Comparison of ENCODE assay signal across 20 cellular contexts in the genomic region with DNA sequence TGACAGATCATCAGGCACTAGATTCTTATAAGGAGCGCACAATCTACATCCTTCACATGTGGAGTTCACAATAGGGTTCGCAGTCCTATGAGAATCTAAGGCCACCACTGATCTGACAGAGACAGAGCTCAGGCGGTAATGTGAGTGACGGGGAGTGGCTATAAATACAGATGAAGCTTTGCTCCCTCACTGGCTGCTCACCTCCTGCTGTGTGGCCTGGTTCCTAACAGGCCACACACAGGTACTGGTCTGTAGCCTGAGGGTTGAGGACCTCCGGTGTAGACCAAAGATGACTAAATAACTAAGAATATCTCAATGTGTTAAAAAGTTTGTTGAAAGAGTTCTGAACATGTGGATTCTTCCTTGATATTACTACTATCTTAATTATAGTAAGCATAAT. TPM values are rescaled to one million over a fixed set of nuclear protein-coding genes. Genes with fewer than 3 reads are reported as not detected.
DNase-seq lines count a peak whose midpoint lies in the region.
"Had no signal": no experiment of that assay in that cellular context is flagged by ENCODE, and none has a peak within 500 bp of the region (broad histone marks: within the 10 kb centered on the region; RNA-seq: fewer than 3 reads in every experiment).

No MANE protein-coding gene starts in this region.

- peaks cover 0 to 4% (median 0%) of the 10 kb centered on the region in 5 donors for H3K4me1 ChIP-seq in subcutaneous abdominal adipose tissue (ENCODE audit: control insufficient read depth in 5 of 5, insufficient read depth in 5 of 5, low read length in 5 of 5)
- H3K4me1 ChIP-seq: A549, Caco-2 had no signal

- no peak overlapping the region for H3K4me3 Mint-ChIP-seq in activated CD4-positive, alpha-beta T cell treated with anti-CD3 and anti-CD28 coated beads, Interleukin-2, amount 10 ng/mL, durations not matched to agents 24 days and 14 days
- H3K4me3 Mint-ChIP-seq: B cell; CD4-positive, alpha-beta T cell; CD8-positive, alpha-beta T cell had no signal

- peak overlapping the region; percentile 38 for H3K27ac ChIP-seq in subcutaneous abdominal adipose tissue (ENCODE audit: low read depth, low read length)
- H3K27ac ChIP-seq: 22Rv1; A549; BLaER1 treated with 17β-estradiol and CSF1 and Interleukin-3, amounts not matched to agents 10 nM and 100 nM; C4-2B had no signal

- peak; percentile 49 for DNase-seq in activated CD4-positive, alpha-beta T cell treated with anti-CD3 and anti-CD28 coated beads, Interleukin-2, amount 10 ng/mL, durations not matched to agents 24 days and 14 days
- no peak for DNase-seq in activated CD4-positive, alpha-beta T cell treated with anti-CD3 and anti-CD28 coated beads, Interleukin-2, amount 50 U/mL, for 48 hours
- DNase-seq in ELF-1 (ENCODE audit: low read depth, low spot score) (peak; percentile 9), nucleus accumbens (lab: John Stamatoyannopoulos, UW) (no peak)
- DNase-seq: AML-193; Caco-2; Calu3; CD4-positive, alpha-beta T cell; CD8-positive, alpha-beta T cell; DMS79 treated with DMSO at 0.1 percent for 48 hours; GDM1 had no signal

- no peak overlapping the region for H3K9ac ChIP-seq in subcutaneous abdominal adipose tissue (ENCODE audit: low read length in 5 of 5)
- H3K9ac ChIP-seq: BLaER1 treated with 17β-estradiol and CSF1 and Interleukin-3, amounts not matched to agents 10 nM and 100 nM had no signal

- H3K36me3 ChIP-seq in subcutaneous abdominal adipose tissue (ENCODE audit: control insufficient read depth in 5 of 5, insufficient read depth in 5 of 5, low read length in 5 of 5), result peaks cover 43 to 78% (median 67%) of the 10 kb centered on the region in 5 donors

- H3K4me1 Mint-ChIP-seq in activated CD4-positive, alpha-beta T cell treated with anti-CD3 and anti-CD28 coated beads, Interleukin-2, amount 10 ng/mL, durations not matched to agents 24 days and 14 days, result peaks cover 15% of the 10 kb centered on the region
- H3K4me1 Mint-ChIP-seq: B cell had no signal

- no peaks in the 10 kb centered on the region for H3K27me3 Mint-ChIP-seq in activated CD4-positive, alpha-beta T cell treated with anti-CD3 and anti-CD28 coated beads, Interleukin-2, amount 10 ng/mL, durations not matched to agents 24 days and 14 days
- H3K27me3 Mint-ChIP-seq: B cell; CD4-positive, alpha-beta T cell had no signal

- intact Hi-C loops in activated CD4-positive, alpha-beta T cell treated with anti-CD3 and anti-CD28 coated beads, Interleukin-2, amount 10 ng/mL, durations not matched to agents 24 days and 14 days (cut with micrococcal nuclease), result loop anchor here (5.0 kb wide), 1 partner anchor 35 kb away; no protein-coding TSS in a partner anchor

- no peaks in the 10 kb centered on the region for H3K27me3 ChIP-seq in subcutaneous abdominal adipose tissue (ENCODE audit: control insufficient read depth in 5 of 5, insufficient read depth in 4 of 5, low read length in 5 of 5)

- H3K4me3 ChIP-seq in subcutaneous abdominal adipose tissue (ENCODE audit: low read depth in 1 of 5, low read length in 5 of 5), result no peak overlapping the region
- H3K4me3 ChIP-seq: A549; BLaER1 treated with 17β-estradiol and CSF1 and Interleukin-3, amounts not matched to agents 10 nM and 100 nM; GM12878 had no signal

- no peaks in the 10 kb centered on the region for H3K9me3 Mint-ChIP-seq in activated CD4-positive, alpha-beta T cell treated with anti-CD3 and anti-CD28 coated beads, Interleukin-2, amount 10 ng/mL, durations not matched to agents 24 days and 14 days
- H3K9me3 Mint-ChIP-seq: CD4-positive, alpha-beta T cell; CD8-positive, alpha-beta T cell had no signal

- peaks cover 62% of the 10 kb centered on the region for H3K36me3 Mint-ChIP-seq in activated CD4-positive, alpha-beta T cell treated with anti-CD3 and anti-CD28 coated beads, Interleukin-2, amount 10 ng/mL, durations not matched to agents 24 days and 14 days (ENCODE audit: low read depth)

- H3K9me3 ChIP-seq in subcutaneous abdominal adipose tissue (ENCODE audit: control insufficient read depth in 5 of 5, low read length in 5 of 5), result no peaks in the 10 kb centered on the region
- H3K9me3 ChIP-seq: A549; BLaER1 treated with 17β-estradiol and CSF1 and Interleukin-3, amounts not matched to agents 10 nM and 100 nM; Caco-2 had no signal

- no peak overlapping the region for H3K27ac Mint-ChIP-seq in activated CD4-positive, alpha-beta T cell treated with anti-CD3 and anti-CD28 coated beads, Interleukin-2, amount 10 ng/mL, durations not matched to agents 24 days and 14 days
- H3K27ac Mint-ChIP-seq: B cell; CD4-positive, alpha-beta T cell; CD8-positive, alpha-beta T cell had no signal

RNA-seq across cellular contexts. Expression of a gene that starts 56.2 kb away (rescaled TPM):
- not detected in 2 replicates for total RNA-seq in activated CD4-positive, alpha-beta T cell treated with anti-CD3 and anti-CD28 coated beads, Interleukin-2, amount 10 ng/mL, durations not matched to agents 24 days and 14 days
- total RNA-seq: A172; B cell; Caco-2; Calu3; CD4-positive, alpha-beta T cell; CD8-positive, alpha-beta T cell; G401; GM12878 had no signal

Comparison
In these comparisons a context has a peak if more than half of its experiments do, and no peak if none do; other contexts are left out.
1. DNase-seq: peak in activated CD4-positive, alpha-beta T cell treated with anti-CD3 and anti-CD28 coated beads, Interleukin-2, amount 10 ng/mL, durations not matched to agents 24 days and 14 days (single experiment) and ELF-1 (single experiment); none in activated CD4-positive, alpha-beta T cell treated with anti-CD3 and anti-CD28 coated beads, Interleukin-2, amount 50 U/mL, for 48 hours (0 of 2) and nucleus accumbens (0 of 56).